In genomic region chr22:23178512-23179254, GRCh38 we compare ENCODE assay signal across 8 cellular contexts. TPM values are rescaled to one million over a fixed set of nuclear protein-coding genes. Genes with fewer than 3 reads are reported as not detected.
DNase-seq lines count a peak whose midpoint lies in the region; ATAC-seq and TF ChIP-seq lines count a peak whose summit lies in the region.

No MANE protein-coding gene starts in this region.

- H3K4me1 Mint-ChIP-seq in Calu3 (ENCODE audit: low read depth, unreplicated experiment), result peaks cover 57% of the 10 kb centered on the region
- peaks cover 37% of the 10 kb centered on the region for H3K4me1 Mint-ChIP-seq in activated naive CD8-positive, alpha-beta T cell treated with anti-CD3 and anti-CD28 coated beads for 36 hours

- H3K36me3 ChIP-seq in SK-N-MC (ENCODE audit: insufficient read depth, low read length), result no peaks in the 10 kb centered on the region

- no peak overlapping the region for H3K9ac ChIP-seq in SK-N-MC (ENCODE audit: insufficient read length)

- no peak overlapping the region for H3K27ac ChIP-seq in SK-N-MC

- ATAC-seq in HG03196 (IDR thresholded peaks at IDR 0.05; ENCODE audit: unreplicated experiment), result no peak
- no peak for ATAC-seq in GM18873 (IDR thresholded peaks at IDR 0.05; ENCODE audit: low FRiP score, unreplicated experiment)

- H3K4me3 ChIP-seq in SK-N-MC, result peak overlapping the region; percentile 30

- no TSS peak for BruUV-seq in Calu3 (replicated peaks; lab: Mats Ljungman, UMichigan)

- no peaks in the 10 kb centered on the region for H3K27me3 Mint-ChIP-seq in Calu3 (ENCODE audit: unreplicated experiment)
- no peaks in the 10 kb centered on the region for H3K27me3 Mint-ChIP-seq in activated naive CD8-positive, alpha-beta T cell treated with anti-CD3 and anti-CD28 coated beads for 36 hours

- CTCF ChIA-PET in Calu3 (lab: Charles Lee), result interaction anchor here (0.7 to 6.0 kb wide), 8 partner anchors 12 to 1312 kb away, joined by 3 to 109 read pairs (median 5); no protein-coding TSS in a partner anchor

- H3K36me3 Mint-ChIP-seq in Calu3 (ENCODE audit: insufficient read depth, unreplicated experiment), result peaks cover 57% of the 10 kb centered on the region
- peaks cover 16% of the 10 kb centered on the region for H3K36me3 Mint-ChIP-seq in activated naive CD8-positive, alpha-beta T cell treated with anti-CD3 and anti-CD28 coated beads for 36 hours

- H3K9me3 ChIP-seq in SK-N-MC (ENCODE audit: low read depth, low read length), result no peaks in the 10 kb centered on the region

- H3K9me3 Mint-ChIP-seq in Calu3 (ENCODE audit: low read depth, unreplicated experiment), result no peaks in the 10 kb centered on the region
- peaks cover 7% of the 10 kb centered on the region for H3K9me3 Mint-ChIP-seq in activated naive CD8-positive, alpha-beta T cell treated with anti-CD3 and anti-CD28 coated beads for 36 hours

- peak overlapping the region; percentile 74 for H3K4me3 Mint-ChIP-seq in Calu3 (ENCODE audit: low read depth, unreplicated experiment)
- no peak overlapping the region for H3K4me3 Mint-ChIP-seq in activated naive CD8-positive, alpha-beta T cell treated with anti-CD3 and anti-CD28 coated beads for 36 hours

- DNase-seq in Calu3, result peak; percentile 82
- peak; percentile 96 for DNase-seq in HuH-7.5 (ENCODE audit: low spot score)
- peak; percentile 20 for DNase-seq in SK-N-MC (ENCODE audit: low read depth, low spot score)
- peak; percentile 56 for DNase-seq in activated naive CD8-positive, alpha-beta T cell treated with anti-CD3 and anti-CD28 coated beads for 36 hours
- peak; percentile 61 for DNase-seq in glomerular visceral epithelial cell (ENCODE audit: extremely low spot score)
- peak; percentile 54 to 97 (median 80) for DNase-seq in posterior cingulate gyrus

- intact Hi-C loops in Calu3 (cut with micrococcal nuclease; ENCODE audit: unreplicated experiment), result loop anchor here (1.0 kb wide), 1 partner anchor 104 kb away; no protein-coding TSS in a partner anchor
- intact Hi-C loops in posterior cingulate gyrus (cut with DNase I), result loop anchor here (1.0 to 10.0 kb wide), 3 partner anchors 103 to 356 kb away; no protein-coding TSS in a partner anchor

- peak overlapping the region; percentile 77 for H3K27ac Mint-ChIP-seq in Calu3 (ENCODE audit: unreplicated experiment)
- peak overlapping the region; percentile 5 for H3K27ac Mint-ChIP-seq in activated naive CD8-positive, alpha-beta T cell treated with anti-CD3 and anti-CD28 coated beads for 36 hours

- TF ChIP-seq CTCF in Calu3 (IDR thresholded peaks at IDR 0.05; ENCODE audit: unreplicated experiment), result peak; percentile 97

RNA-seq across cellular contexts. Expression of gene BCR, which starts 1.6 kb away (rescaled TPM):
- total RNA-seq in Calu3 (2022), result 83.6 and 91.0 TPM in 2 replicates
- total RNA-seq in activated naive CD8-positive, alpha-beta T cell treated with anti-CD3 and anti-CD28 coated beads for 36 hours, result 10 to 100 TPM; 28.3 to 32.0 TPM

RNA-seq across cellular contexts. Expression of gene RAB36, which starts 33.4 kb away (rescaled TPM):
- total RNA-seq in Calu3 (2022), result 2.1 and 2.6 TPM in 2 replicates
- 1 to 10 TPM in 1 of 2 experiments, under 1 TPM in 1; 0.90 to 1.0 TPM for total RNA-seq in activated naive CD8-positive, alpha-beta T cell treated with anti-CD3 and anti-CD28 coated beads for 36 hours

RNA-seq across cellular contexts. Expression of gene RSPH14, which starts 36.9 kb away (rescaled TPM):
- not detected in 2 replicates for total RNA-seq in Calu3 (2022)
- under 1 TPM in 1 of 2 experiments, not detected in 1; 0.48 TPM for total RNA-seq in activated naive CD8-positive, alpha-beta T cell treated with anti-CD3 and anti-CD28 coated beads for 36 hours

Comparison
In these comparisons a context has a peak if more than half of its experiments do, and no peak if none do; other contexts are left out.
1. DNase-seq: peak in every context shown above with its lines; median percentile 96 in HuH-7.5; 82 in Calu3; 80 in posterior cingulate gyrus; 61 in glomerular visceral epithelial cell; 56 in activated naive CD8-positive, alpha-beta T cell treated with anti-CD3 and anti-CD28 coated beads for 36 hours; 20 in SK-N-MC.